Comparison of ENCODE assay signal across 19 cellular contexts in genomic region chr4:2276581-2277325, GRCh38.
"Had no signal": no experiment of that assay in that cellular context is flagged by ENCODE, and none has a peak within 500 bp of the region (broad histone marks: within the 10 kb centered on the region; RNA-seq: fewer than 3 reads in every experiment).

No MANE protein-coding gene starts in this region.

- H3K4me3 ChIP-seq: smooth muscle cell, upper lobe of left lung had no signal

- H3K9me3 ChIP-seq: upper lobe of left lung had no signal

- H3K4me1 Mint-ChIP-seq: WTC11 had no signal

- H3K4me3 Mint-ChIP-seq: activated T-helper 17 cell treated with anti-CD3 and anti-CD28 coated beads, Interleukin-2, amount 50 U/mL, for 72 hours; immature natural killer cell; memory B cell; nephron progenitor cell; T-helper 1 cell treated with Interleukin-12 subunit alpha and Interleukin-12 subunit beta and Interleukin-4 antibody, amounts not matched to agents 30 μg/mL and 1 μg/mL, for 36 hours; WTC11 had no signal

- ATAC-seq: activated naive CD4-positive, alpha-beta T cell treated with anti-CD3 and anti-CD28 coated beads, Interleukin-2, amount 50 U/mL, for 72 hours; activated T-helper 17 cell treated with anti-CD3 and anti-CD28 coated beads, Interleukin-2, amount 50 U/mL, for 72 hours; sciatic nerve; WTC11 had no signal

- H3K27me3 ChIP-seq: upper lobe of left lung had no signal

- H3K27ac ChIP-seq: parathyroid adenoma, upper lobe of left lung had no signal

- H3K4me1 ChIP-seq: parathyroid adenoma, upper lobe of left lung had no signal

- H3K9me3 Mint-ChIP-seq: activated naive CD4-positive, alpha-beta T cell treated with anti-CD3 and anti-CD28 coated beads, Interleukin-2, amount 50 U/mL, for 72 hours; activated T-helper 17 cell treated with anti-CD3 and anti-CD28 coated beads, Interleukin-2, amount 50 U/mL, for 72 hours; immature natural killer cell; memory B cell; nephron progenitor cell; T-helper 1 cell treated with Interleukin-12 subunit alpha and Interleukin-12 subunit beta and Interleukin-4 antibody, amounts not matched to agents 30 μg/mL and 1 μg/mL, for 36 hours; WTC11 had no signal

- H3K27me3 Mint-ChIP-seq: activated T-helper 17 cell treated with anti-CD3 and anti-CD28 coated beads, Interleukin-2, amount 50 U/mL, for 72 hours had no signal

- H3K36me3 Mint-ChIP-seq: activated naive CD4-positive, alpha-beta T cell treated with anti-CD3 and anti-CD28 coated beads, Interleukin-2, amount 50 U/mL, for 72 hours; WTC11 had no signal

- DNase-seq: activated T-cell treated with anti-CD3 and anti-CD28 coated beads, Interleukin-2, amount 50 U/mL, for 1 hour; cerebellar nuclear complex; cortex of kidney; immature natural killer cell; kidney glomerular epithelial cell; nephron progenitor cell; nucleus accumbens; stimulated activated CD4-positive, alpha-beta T cell treated with anti-CD3 and anti-CD28 coated beads, Interleukin-4, amount 100 ng/mL, for 1 hour; stimulated activated naive CD4-positive, alpha-beta T cell; T1000 had no signal

- H3K27ac Mint-ChIP-seq: activated naive CD4-positive, alpha-beta T cell treated with anti-CD3 and anti-CD28 coated beads, Interleukin-2, amount 50 U/mL, for 72 hours; activated T-helper 17 cell treated with anti-CD3 and anti-CD28 coated beads, Interleukin-2, amount 50 U/mL, for 72 hours; memory B cell; nephron progenitor cell; T-helper 1 cell treated with Interleukin-12 subunit alpha and Interleukin-12 subunit beta and Interleukin-4 antibody, amounts not matched to agents 30 μg/mL and 1 μg/mL, for 36 hours; WTC11 had no signal
